ENCODE assay signal across 11 cellular contexts in the genomic region with DNA sequence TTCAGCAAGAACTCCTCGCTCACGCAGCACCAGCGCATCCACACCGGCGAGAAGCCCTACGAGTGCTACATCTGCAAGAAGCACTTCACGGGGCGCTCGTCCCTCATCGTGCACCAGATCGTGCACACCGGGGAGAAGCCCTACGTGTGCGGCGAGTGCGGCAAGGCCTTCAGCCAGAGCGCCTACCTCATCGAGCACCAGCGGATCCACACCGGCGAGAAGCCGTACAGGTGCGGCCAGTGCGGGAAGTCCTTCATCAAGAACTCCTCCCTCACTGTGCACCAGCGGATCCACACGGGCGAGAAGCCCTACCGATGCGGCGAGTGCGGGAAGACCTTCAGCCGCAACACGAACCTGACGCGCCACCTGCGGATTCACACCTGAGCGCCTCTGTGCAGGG. TPM values are rescaled to one million over a fixed set of nuclear protein-coding genes. Genes with fewer than 3 reads are reported as not detected.
"Had no signal": no experiment of that assay in that cellular context is flagged by ENCODE, and none has a peak within 500 bp of the region (broad histone marks: within the 10 kb centered on the region; RNA-seq: fewer than 3 reads in every experiment).

No MANE protein-coding gene starts in this region.

- FAIRE-seq: H1, H54, HTR-8/SVneo, K562 had no signal

- H3K4me2 ChIP-seq: GM23338 had no signal

- H3K4me3 ChIP-seq: GM23338, HAP-1, K562 had no signal

- H3K36me3 ChIP-seq: HAP-1 had no signal

- H2AFZ ChIP-seq: GM23338 had no signal

- ATAC-seq: GM23338, HCT116, K562 had no signal

- H3K4me1 ChIP-seq: HAP-1 had no signal

- H3K9me3 ChIP-seq: HAP-1 had no signal

- DNase-seq: HFFc6, IMR-90, KG1 had no signal

RNA-seq across cellular contexts. Expression of a gene that starts 20.6 kb away (rescaled TPM):
- total RNA-seq: H1, HT-29, IMR-90, K562 had no signal
- polyA plus RNA-seq: GM23338, IMR-90, K562 had no signal

RNA-seq across cellular contexts. Expression of a gene that starts 27.3 kb away (rescaled TPM):
- total RNA-seq: HT-29 had no signal

RNA-seq across cellular contexts. Expression of a gene that starts 49.2 kb away (rescaled TPM):
- total RNA-seq: HFFc6, HT-29, IMR-90, K562 had no signal
- polyA plus RNA-seq: IMR-90, K562 had no signal

RNA-seq across cellular contexts. Expression of a gene that starts 55.1 kb away (rescaled TPM):
- total RNA-seq: HT-29, K562 had no signal
